9 cellular contexts compared by ENCODE assay signal in genomic region chr6:43627008-43627825, GRCh38. TPM values are rescaled to one million over a fixed set of nuclear protein-coding genes. Genes with fewer than 3 reads are reported as not detected.
DNase-seq lines count a peak whose midpoint lies in the region; ATAC-seq and TF ChIP-seq lines count a peak whose summit lies in the region.
"Had no signal": no experiment of that assay in that cellular context is flagged by ENCODE, and none has a peak within 500 bp of the region (broad histone marks: within the 10 kb centered on the region; RNA-seq: fewer than 3 reads in every experiment).

No MANE protein-coding gene starts in this region.

- no peak for ATAC-seq in naive B cell (ENCODE audit: low read depth in 2 of 2)
- ATAC-seq in HG03025 (IDR thresholded peaks at IDR 0.05; ENCODE audit: low FRiP score, unreplicated experiment), result no peak

- peak overlapping the region; percentile 80 for H3K27ac Mint-ChIP-seq in T-helper 1 cell treated with Interleukin-12 subunit alpha and Interleukin-12 subunit beta and Interleukin-4 antibody, amounts not matched to agents 30 μg/mL and 1 μg/mL, for 36 hours
- H3K27ac Mint-ChIP-seq in naive B cell, result peak overlapping the region in 4 of 6 donors; percentile 40 to 95 (median 84)

- H3K27ac ChIP-seq in esophagus muscularis mucosa (replicated peaks in 1 of 4), result peak overlapping the region; percentile 91 to 98 (median 98)

- TF ChIP-seq EP300 in Ishikawa (IDR thresholded peaks at IDR 0.05; ENCODE audit: borderline replicate concordance) (no peak), esophagus muscularis mucosa (IDR thresholded peaks at IDR 0.05) (no peak)

- H3K9me3 Mint-ChIP-seq in T-helper 1 cell treated with Interleukin-12 subunit alpha and Interleukin-12 subunit beta and Interleukin-4 antibody, amounts not matched to agents 30 μg/mL and 1 μg/mL, for 36 hours, result no peaks in the 10 kb centered on the region
- H3K9me3 Mint-ChIP-seq in naive B cell, result no peaks in the 10 kb centered on the region

- H3K4me1 Mint-ChIP-seq in T-helper 1 cell treated with Interleukin-12 subunit alpha and Interleukin-12 subunit beta and Interleukin-4 antibody, amounts not matched to agents 30 μg/mL and 1 μg/mL, for 36 hours (ENCODE audit: low read depth), result peaks cover 39% of the 10 kb centered on the region
- H3K4me1 Mint-ChIP-seq in naive B cell, result peaks cover 37 to 50% (median 49%) of the 10 kb centered on the region in 3 donors

- no peak for TF ChIP-seq POLR2A in esophagus muscularis mucosa (IDR thresholded peaks at IDR 0.05; ENCODE audit: low read depth)

- no peaks in the 10 kb centered on the region for H3K9me3 ChIP-seq in esophagus muscularis mucosa

- WGBS in esophagus muscularis mucosa, result 47% methylated on average over 5 of the region's 5 CpGs

- H3K27me3 Mint-ChIP-seq in T-helper 1 cell treated with Interleukin-12 subunit alpha and Interleukin-12 subunit beta and Interleukin-4 antibody, amounts not matched to agents 30 μg/mL and 1 μg/mL, for 36 hours (ENCODE audit: low read depth), result no peaks in the 10 kb centered on the region
- H3K27me3 Mint-ChIP-seq in naive B cell, result no peaks in the 10 kb centered on the region

- no peak for TF ChIP-seq RAD21 in Ishikawa (IDR thresholded peaks at IDR 0.05; ENCODE audit: low read depth)

- peak overlapping the region; percentile 1 to 99 (median 45) for H3K4me3 ChIP-seq in esophagus muscularis mucosa

- peak; percentile 99 for DNase-seq in DMS53 (lab: John Stamatoyannopoulos, UW)
- peak; percentile 97 for DNase-seq in esophagus muscularis mucosa (ENCODE audit: extremely low spot score)
- DNase-seq in naive B cell, result no peak
- DNase-seq in KG1 (lab: John Stamatoyannopoulos, UW), result no peak
- DNase-seq in stimulated activated naive CD4-positive, alpha-beta T cell treated with Interleukin-2 at 50 U/mL for 16 hours (lab: John Stamatoyannopoulos, UW), result no peak

- intact Hi-C loops in esophagus muscularis mucosa (cut with DNase I), result loop anchor here (5.0 kb wide), 1 partner anchor 145 kb away; the partner anchor contains the start of gene VEGFA

- no peaks in the 10 kb centered on the region for H3K27me3 ChIP-seq in esophagus muscularis mucosa

- peaks cover 22 to 37% (median 30%) of the 10 kb centered on the region in 4 donors for H3K4me1 ChIP-seq in esophagus muscularis mucosa

- H3K4me3 Mint-ChIP-seq in T-helper 1 cell treated with Interleukin-12 subunit alpha and Interleukin-12 subunit beta and Interleukin-4 antibody, amounts not matched to agents 30 μg/mL and 1 μg/mL, for 36 hours, result peak overlapping the region; percentile 100
- H3K4me3 Mint-ChIP-seq in naive B cell, result peak overlapping the region in 7 of 8 donors; percentile 26 to 98 (median 71)

- TF ChIP-seq CTCF in esophagus muscularis mucosa (IDR thresholded peaks at IDR 0.05), result no peak

- peaks cover 33% of the 10 kb centered on the region for H3K36me3 Mint-ChIP-seq in T-helper 1 cell treated with Interleukin-12 subunit alpha and Interleukin-12 subunit beta and Interleukin-4 antibody, amounts not matched to agents 30 μg/mL and 1 μg/mL, for 36 hours (ENCODE audit: low read depth)
- H3K36me3 Mint-ChIP-seq in naive B cell, result peaks cover 5 to 16% of the 10 kb centered on the region in 2 donors

- peaks cover 25 to 42% (median 41%) of the 10 kb centered on the region in 4 donors for H3K36me3 ChIP-seq in esophagus muscularis mucosa

TF ChIP-seq in Ishikawa, 13 proteins besides CTCF, POLR2A, EP300 and RAD21:
- TF ChIP-seq TAF1 (IDR thresholded peaks at IDR 0.05; ENCODE audit: low read depth), result no peak
- peak; percentile 80 for TF ChIP-seq NFIC (IDR thresholded peaks at IDR 0.05)

RNA-seq across cellular contexts. Expression of gene GTPBP2, which starts 1.8 kb away (rescaled TPM):
- 10 to 100 TPM; 28.2 to 31.0 (median 30.0) TPM for total RNA-seq in esophagus muscularis mucosa
- 10 to 100 TPM in 1 of 6 donors, 1 to 10 TPM in 5; 2.5 to 17.3 (median 3.8) TPM for polyA plus RNA-seq in naive B cell (ENCODE audit: low read depth in 6 of 6)

RNA-seq across cellular contexts. Expression of gene MAD2L1BP, which starts 8.4 kb away (rescaled TPM):
- total RNA-seq in esophagus muscularis mucosa, result 10 to 100 TPM; 17.9 to 26.7 (median 21.6) TPM
- polyA plus RNA-seq in naive B cell (ENCODE audit: low read depth in 6 of 6), result 10 to 100 TPM; 21.3 to 31.4 (median 27.9) TPM

RNA-seq across cellular contexts. Expression of gene RSPH9, which starts 17.6 kb away (rescaled TPM):
- total RNA-seq in esophagus muscularis mucosa, result under 1 TPM in 2 of 4 donors, not detected in 2; 0.17 to 0.34 TPM
- polyA plus RNA-seq in naive B cell (ENCODE audit: low read depth in 6 of 6), result 1 to 10 TPM in 4 of 6 donors, under 1 TPM in 1, not detected in 1; 0.96 to 1.9 (median 1.5) TPM
- total RNA-seq: activated CD8-positive, alpha-beta memory T cell treated with anti-CD3 and anti-CD28 coated beads for 36 hours had no signal

RNA-seq across cellular contexts. Expression of gene POLH, which starts 51.2 kb away (rescaled TPM):
- 1 to 10 TPM; 6.1 to 9.6 (median 7.7) TPM for total RNA-seq in esophagus muscularis mucosa
- 10 to 100 TPM; 15.1 to 41.4 (median 19.1) TPM for polyA plus RNA-seq in naive B cell (ENCODE audit: low read depth in 6 of 6)

RNA-seq across cellular contexts. Expression of gene XPO5, which starts 51.4 kb away (rescaled TPM):
- total RNA-seq in esophagus muscularis mucosa, result 10 to 100 TPM; 12.5 to 17.1 (median 15.7) TPM
- 10 to 100 TPM in 1 of 6 donors, 1 to 10 TPM in 5; 5.0 to 15.3 (median 7.7) TPM for polyA plus RNA-seq in naive B cell (ENCODE audit: low read depth in 6 of 6)

Comparison
In these comparisons a context has a peak if more than half of its experiments do, and no peak if none do; other contexts are left out.
1. DNase-seq: peak in DMS53 (single experiment) and esophagus muscularis mucosa (single experiment); none in naive B cell (single experiment), KG1 (single experiment) and stimulated activated naive CD4-positive, alpha-beta T cell treated with Interleukin-2 at 50 U/mL for 16 hours (single experiment).